8 cellular contexts compared by ENCODE assay signal in genomic region chr2:73112026-73112912, GRCh38. TPM values are rescaled to one million over a fixed set of nuclear protein-coding genes. Genes with fewer than 3 reads are reported as not detected.
DNase-seq lines count a peak whose midpoint lies in the region; ATAC-seq, FAIRE-seq and TF ChIP-seq lines count a peak whose summit lies in the region.

No MANE protein-coding gene starts in this region.

- H2AFZ ChIP-seq in endothelial cell of umbilical vein (ENCODE audit: low read depth, low read length) = peak overlapping the region; percentile 16

- no peaks in the 10 kb centered on the region for H3K9me3 Mint-ChIP-seq in type B pancreatic cell

- H3K27ac Mint-ChIP-seq in type B pancreatic cell = peak overlapping the region; percentile 93

- H3K4me3 ChIP-seq in AG10803 (ENCODE audit: low read length) (peak overlapping the region; percentile 91), WERI-Rb-1 (ENCODE audit: low read depth, low read length) (peak overlapping the region; percentile 65), endothelial cell of umbilical vein (replicated peaks in 1 of 3; ENCODE audit: insufficient read depth in 1 of 3, low read depth in 1 of 3, low read length in 3 of 3) (peak overlapping the region; percentile 37 to 74 (median 73)), mucosa of rectum (ENCODE audit: low read length in 2 of 2) (peak overlapping the region; percentile 73 to 76)

- dilution Hi-C loops in endothelial cell of umbilical vein (cut with MboI; ENCODE audit: extremely low pct_ligation_motif_present, low sequenced_read_pairs) = no loop called here

- intact Hi-C loops in endothelial cell of umbilical vein (cut with micrococcal nuclease) = no loop called here

- H3K36me3 ChIP-seq in WERI-Rb-1 (no peaks in the 10 kb centered on the region), endothelial cell of umbilical vein (ENCODE audit: control insufficient read depth in 2 of 2, extremely low read depth in 1 of 2, insufficient read depth in 2 of 2, low read length in 2 of 2) (no peaks in the 10 kb centered on the region), mucosa of rectum (ENCODE audit: control insufficient read depth in 2 of 2, insufficient read depth in 2 of 2, low read length in 2 of 2) (no peaks in the 10 kb centered on the region)

- H3K4me2 ChIP-seq in endothelial cell of umbilical vein (ENCODE audit: insufficient read depth, low read length) = peak overlapping the region; percentile 79

- POLR2A ChIA-PET in endothelial cell of umbilical vein (lab: Charles Lee) = no interaction called here

- H3K9me1 ChIP-seq in endothelial cell of umbilical vein (replicated peaks; ENCODE audit: control insufficient read depth, extremely low read depth, insufficient read depth, low read length) = no peaks in the 10 kb centered on the region

- no peaks in the 10 kb centered on the region for H3K36me3 Mint-ChIP-seq in type B pancreatic cell

- H3K4me1 Mint-ChIP-seq in type B pancreatic cell (ENCODE audit: unreplicated experiment) = peaks cover 21% of the 10 kb centered on the region

- no peak for TF ChIP-seq POLR2A in endothelial cell of umbilical vein (IDR thresholded peaks at IDR 0.05; ENCODE audit: low read depth, low read length)

- H3K9ac ChIP-seq in endothelial cell of umbilical vein (replicated peaks; ENCODE audit: extremely low read depth, insufficient read depth, low read length) = peak overlapping the region; percentile 71
- peak overlapping the region; percentile 74 to 86 for H3K9ac ChIP-seq in mucosa of rectum (ENCODE audit: low read depth in 1 of 2, low read length in 2 of 2)

- DNase-seq in AG10803 (ENCODE audit: low read depth) = peak; percentile 53
- DNase-seq in WERI-Rb-1 = peak; percentile 47
- peak; percentile 71 for DNase-seq in endothelial cell of umbilical vein (ENCODE audit: low read depth, low spot score)
- DNase-seq in type B pancreatic cell (ENCODE audit: extremely low spot score, unreplicated experiment) = no peak
- DNase-seq in Ammon's horn (ENCODE audit: low spot score) = no peak

- H3K4me1 ChIP-seq in endothelial cell of umbilical vein (ENCODE audit: control insufficient read depth, extremely low read depth, insufficient read depth, low read length) (peaks cover 22% of the 10 kb centered on the region), mucosa of rectum (ENCODE audit: control insufficient read depth in 2 of 2, insufficient read depth in 2 of 2, low read length in 2 of 2) (peaks cover 18% of the 10 kb centered on the region in 2 donors)

- CTCF ChIA-PET in endothelial cell of umbilical vein (lab: Charles Lee) = interaction anchor here (1.0 to 6.6 kb wide), 8 partner anchors 10 to 65 kb away, joined by 3 to 69 read pairs (median 6); no protein-coding TSS in a partner anchor

- peaks cover 42% of the 10 kb centered on the region for H3K79me2 ChIP-seq in endothelial cell of umbilical vein (ENCODE audit: control insufficient read depth, insufficient read depth, low read length)

- H3K27me3 ChIP-seq in WERI-Rb-1 (ENCODE audit: insufficient read depth, low read depth, severe bottlenecking) = no peaks in the 10 kb centered on the region
- no peaks in the 10 kb centered on the region for H3K27me3 ChIP-seq in endothelial cell of umbilical vein (ENCODE audit: control insufficient read depth in 2 of 2, insufficient read depth in 2 of 2, low read length in 2 of 2)
- no peaks in the 10 kb centered on the region for H3K27me3 ChIP-seq in mucosa of rectum (ENCODE audit: control insufficient read depth in 2 of 2, insufficient read depth in 2 of 2, low read length in 2 of 2)

- no peak for FAIRE-seq in endothelial cell of umbilical vein (lab: Jason Lieb, UNC)

- ATAC-seq in GM19025 (IDR thresholded peaks at IDR 0.05; ENCODE audit: low read depth, unreplicated experiment) (peak; percentile 11), HG03439 (IDR thresholded peaks at IDR 0.05; ENCODE audit: unreplicated experiment) (peak; percentile 20)

- TF ChIP-seq CTCF in AG10803 (conservative IDR thresholded peaks at IDR 0.05; ENCODE audit: low read length) = no peak
- TF ChIP-seq CTCF in WERI-Rb-1 (IDR thresholded peaks at IDR 0.05; ENCODE audit: low read depth, low read length) = no peak
- TF ChIP-seq CTCF in endothelial cell of umbilical vein (IDR thresholded peaks at IDR 0.05; ENCODE audit: extremely low read depth in 1 of 2, insufficient read depth in 1 of 2, low read depth in 1 of 2, low read length in 2 of 2) = no peak
- TF ChIP-seq CTCF in type B pancreatic cell (conservative IDR thresholded peaks at IDR 0.05) = no peak

- peak overlapping the region; percentile 69 for H3K27ac ChIP-seq in WERI-Rb-1
- H3K27ac ChIP-seq in endothelial cell of umbilical vein (ENCODE audit: insufficient read depth, low read depth, low read length) = peak overlapping the region; percentile 60
- H3K27ac ChIP-seq in mucosa of rectum (ENCODE audit: low read depth in 2 of 2, low read length in 2 of 2) = peak overlapping the region; percentile 67 to 70

- BruUV-seq in endothelial cell of umbilical vein (replicated peaks; lab: Mats Ljungman, UMichigan) = no TSS peak

- peaks cover 5% of the 10 kb centered on the region for H3K9me3 ChIP-seq in WERI-Rb-1 (ENCODE audit: severe bottlenecking)
- H3K9me3 ChIP-seq in endothelial cell of umbilical vein (replicated peaks; ENCODE audit: control insufficient read depth, insufficient read depth, low read length) = no peaks in the 10 kb centered on the region
- no peaks in the 10 kb centered on the region for H3K9me3 ChIP-seq in mucosa of rectum (ENCODE audit: control insufficient read depth in 2 of 2, low read length in 2 of 2)

- peak overlapping the region; percentile 93 for H3K4me3 Mint-ChIP-seq in type B pancreatic cell

- peaks cover 4% of the 10 kb centered on the region for H3K27me3 Mint-ChIP-seq in type B pancreatic cell

- H4K20me1 ChIP-seq in endothelial cell of umbilical vein (replicated peaks; ENCODE audit: control insufficient read depth, extremely low read depth, insufficient read depth, low read length) = no peaks in the 10 kb centered on the region

TF ChIP-seq in endothelial cell of umbilical vein, 7 proteins besides CTCF, POLR2A, EP300 and RAD21:
- TF ChIP-seq FOS (IDR thresholded peaks at IDR 0.05; ENCODE audit: borderline replicate concordance, insufficient read depth, low read length) = no peak
- TF ChIP-seq EZH2 (IDR thresholded peaks at IDR 0.05; ENCODE audit: borderline replicate concordance, low read depth, low read length, severe bottlenecking) = no peak
- TF ChIP-seq MYC (IDR thresholded peaks at IDR 0.05; ENCODE audit: low read depth, low read length) = no peak
- TF ChIP-seq POLR2AphosphoS5 (IDR thresholded peaks at IDR 0.05; ENCODE audit: insufficient read depth, low read depth, low read length) = no peak
- no peak for TF ChIP-seq MAX (IDR thresholded peaks at IDR 0.05; ENCODE audit: insufficient read depth, insufficient read length)
- TF ChIP-seq GATA2 (IDR thresholded peaks at IDR 0.05; ENCODE audit: insufficient read depth, insufficient read length, low read depth, low read length) = no peak
- TF ChIP-seq JUN (IDR thresholded peaks at IDR 0.05; ENCODE audit: borderline replicate concordance, insufficient read depth, insufficient read length, low read depth) = no peak

RNA-seq across cellular contexts. Expression of gene RAB11FIP5, which starts 0.5 kb away (rescaled TPM):
- 47.0 and 49.4 TPM in 2 replicates for total RNA-seq in endothelial cell of umbilical vein
- 32.4 and 36.6 TPM in 2 replicates for polyA plus RNA-seq in endothelial cell of umbilical vein
- 35.8 and 36.8 TPM in 2 replicates for polyA plus RNA-seq in endothelial cell of umbilical vein (2011; cell fraction: cytosol; rRNA removed)
- 28.3 and 31.5 TPM in 2 replicates for polyA plus RNA-seq in endothelial cell of umbilical vein (2011; cell fraction: nucleus; rRNA removed)
- 56.4 and 64.0 TPM in 2 replicates for polyA plus RNA-seq in endothelial cell of umbilical vein (2012)
- 71.5 and 74.9 TPM in 2 replicates for polyA minus RNA-seq in endothelial cell of umbilical vein
- polyA minus RNA-seq in endothelial cell of umbilical vein (2011; cell fraction: cytosol; rRNA and poly(A)+ RNA removed) = 9.1 TPM
- polyA minus RNA-seq in endothelial cell of umbilical vein (2011; cell fraction: nucleus; rRNA and poly(A)+ RNA removed) = 17.6 and 20.4 TPM in 2 replicates
- 18.7 and 22.6 TPM in 2 replicates for total RNA-seq in type B pancreatic cell (ENCODE audit: low replicate concordance)

RNA-seq across cellular contexts. Expression of gene SFXN5, which starts 40.8 kb away (rescaled TPM):
- total RNA-seq in endothelial cell of umbilical vein (24.6 and 28.6 TPM in 2 replicates), type B pancreatic cell (ENCODE audit: low replicate concordance) (15.0 and 27.3 TPM in 2 replicates)
- polyA plus RNA-seq in endothelial cell of umbilical vein = 18.7 and 22.8 TPM in 2 replicates
- polyA plus RNA-seq in endothelial cell of umbilical vein (2011; cell fraction: cytosol; rRNA removed) = 11.2 and 12.2 TPM in 2 replicates
- polyA plus RNA-seq in endothelial cell of umbilical vein (2011; cell fraction: nucleus; rRNA removed) = 56.4 and 81.3 TPM in 2 replicates
- 11.2 and 11.4 TPM in 2 replicates for polyA plus RNA-seq in endothelial cell of umbilical vein (2012)
- polyA minus RNA-seq in endothelial cell of umbilical vein = 31.9 and 33.2 TPM in 2 replicates
- polyA minus RNA-seq in endothelial cell of umbilical vein (2011; cell fraction: cytosol; rRNA and poly(A)+ RNA removed) = 14.3 TPM
- polyA minus RNA-seq in endothelial cell of umbilical vein (2011; cell fraction: nucleus; rRNA and poly(A)+ RNA removed) = 30.8 and 36.2 TPM in 2 replicates

Comparison
In these comparisons a context has a peak if more than half of its experiments do, and no peak if none do; other contexts are left out.
1. DNase-seq: peak in AG10803 (single experiment), WERI-Rb-1 (single experiment) and endothelial cell of umbilical vein (single experiment); none in type B pancreatic cell (single experiment) and Ammon's horn (single experiment).
2. Peak in every context shown above with its lines, with median percentiles within 50 percentile points of each other: H3K4me3 ChIP-seq and H3K27ac ChIP-seq.